Comparison of ENCODE assay signal across 22 cellular contexts in the genomic region with DNA sequence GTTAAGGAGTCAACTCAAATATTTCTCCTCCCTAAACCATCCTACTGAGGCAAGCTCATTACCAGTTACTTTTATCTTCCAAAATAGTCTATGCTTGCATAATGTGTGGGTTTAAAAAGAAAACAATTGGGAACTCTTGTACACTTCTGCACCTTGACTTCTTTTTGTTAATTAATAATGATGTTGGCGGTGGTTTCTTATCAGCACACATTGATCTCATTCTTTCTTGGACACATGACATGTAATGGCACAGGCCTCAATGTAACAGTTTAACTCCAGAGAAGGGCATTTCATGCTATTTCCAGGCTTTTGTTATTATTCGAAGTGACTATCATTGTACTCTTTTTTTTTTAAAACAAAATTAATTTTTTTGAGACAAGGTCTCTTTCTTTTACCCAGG.
"Had no signal": no experiment of that assay in that cellular context is flagged by ENCODE, and none has a peak within 500 bp of the region (broad histone marks: within the 10 kb centered on the region; RNA-seq: fewer than 3 reads in every experiment).

No MANE protein-coding gene starts in this region.

- H3K36me3 Mint-ChIP-seq: activated naive CD4-positive, alpha-beta T cell treated with anti-CD3 and anti-CD28 coated beads, Interleukin-2, amount 50 U/mL, for 72 hours; stimulated activated effector memory CD8-positive, alpha-beta T cell treated with anti-CD3 and anti-CD28 coated beads, Interleukin-12 subunit alpha, Interleukin-12 subunit beta, amount 100 ng/mL, for 72 hours had no signal

- H3K4me1 Mint-ChIP-seq: activated CD4-positive, alpha-beta T cell treated with anti-CD3 and anti-CD28 coated beads for 36 hours; activated T-helper 17 cell treated with anti-CD3 and anti-CD28 coated beads, Interleukin-2, amount 50 U/mL, for 72 hours; stimulated activated naive CD8-positive, alpha-beta T cell treated with anti-CD3 and anti-CD28 coated beads, Interleukin-15, amount 100 ng/mL, for 72 hours had no signal

- H3K27ac Mint-ChIP-seq: activated CD4-positive, alpha-beta T cell treated with anti-CD3 and anti-CD28 coated beads for 36 hours; activated naive CD4-positive, alpha-beta T cell treated with anti-CD3 and anti-CD28 coated beads, Interleukin-2, amount 50 U/mL, for 72 hours; activated T-cell treated with anti-CD3 and anti-CD28 coated beads, Interleukin-2, amount 50 U/mL, for 24 hours; activated T-helper 17 cell treated with anti-CD3 and anti-CD28 coated beads, Interleukin-2, amount 50 U/mL, for 72 hours; stimulated activated effector memory CD8-positive, alpha-beta T cell treated with anti-CD3 and anti-CD28 coated beads, Interleukin-12 subunit alpha, Interleukin-12 subunit beta, amount 100 ng/mL, for 72 hours; stimulated activated naive CD8-positive, alpha-beta T cell treated with anti-CD3 and anti-CD28 coated beads, Interleukin-15, amount 100 ng/mL, for 72 hours; T-helper 1 cell treated with Interleukin-12 subunit alpha and Interleukin-12 subunit beta and Interleukin-4 antibody, amounts not matched to agents 30 μg/mL and 1 μg/mL, for 36 hours had no signal

- H3K27ac ChIP-seq: foreskin keratinocyte, prostate gland, right atrium auricular region, tibial artery had no signal

- H3K4me3 ChIP-seq: prostate gland, right atrium auricular region, tibial artery had no signal

- DNase-seq: activated B cell treated with CpG ODN at 0.5 μM for 24 hours; activated CD4-positive, alpha-beta T cell treated with anti-CD3 and anti-CD28 coated beads for 36 hours; activated CD4-positive, alpha-beta T cell treated with anti-CD3 and anti-CD28 coated beads, Interleukin-2, amount 50 U/mL, for 4 hours; activated CD8-positive, alpha-beta memory T cell treated with anti-CD3 and anti-CD28 coated beads for 24 hours; activated CD8-positive, alpha-beta memory T cell treated with anti-CD3 and anti-CD28 coated beads, Interleukin-2, amount 50 U/mL, for 4 hours; activated T-cell treated with anti-CD3 and anti-CD28 coated beads, Interleukin-2, amount 50 U/mL, for 24 hours; aorta; central memory CD4-positive, alpha-beta T cell; effector memory CD4-positive, alpha-beta T cell; kidney; stimulated activated CD4-positive, alpha-beta T cell treated with anti-CD3 and anti-CD28 coated beads, Interleukin-2, amount 100 ng/mL, for 24 hours; stimulated activated naive CD8-positive, alpha-beta T cell treated with anti-CD3 and anti-CD28 coated beads, Interleukin-15, amount 100 ng/mL, for 72 hours; T1000; tibial artery had no signal

- H3K27me3 Mint-ChIP-seq: activated B cell treated with CpG ODN at 0.5 μM for 24 hours; activated T-helper 17 cell treated with anti-CD3 and anti-CD28 coated beads, Interleukin-2, amount 50 U/mL, for 72 hours had no signal

- H3K9me3 Mint-ChIP-seq: activated B cell treated with CpG ODN at 0.5 μM for 24 hours; activated naive CD4-positive, alpha-beta T cell treated with anti-CD3 and anti-CD28 coated beads, Interleukin-2, amount 50 U/mL, for 72 hours; activated T-cell treated with anti-CD3 and anti-CD28 coated beads, Interleukin-2, amount 50 U/mL, for 24 hours; activated T-helper 17 cell treated with anti-CD3 and anti-CD28 coated beads, Interleukin-2, amount 50 U/mL, for 72 hours; neural crest cell; stimulated activated effector memory CD8-positive, alpha-beta T cell treated with anti-CD3 and anti-CD28 coated beads, Interleukin-12 subunit alpha, Interleukin-12 subunit beta, amount 100 ng/mL, for 72 hours; stimulated activated naive CD8-positive, alpha-beta T cell treated with anti-CD3 and anti-CD28 coated beads, Interleukin-15, amount 100 ng/mL, for 72 hours; T-helper 1 cell treated with Interleukin-12 subunit alpha and Interleukin-12 subunit beta and Interleukin-4 antibody, amounts not matched to agents 30 μg/mL and 1 μg/mL, for 36 hours had no signal

- H3K27me3 ChIP-seq: right atrium auricular region had no signal

- H3K4me1 ChIP-seq: foreskin keratinocyte, prostate gland, tibial artery had no signal

- H3K36me3 ChIP-seq: prostate gland, right atrium auricular region, tibial artery had no signal

- H3K4me3 Mint-ChIP-seq: activated CD4-positive, alpha-beta T cell treated with anti-CD3 and anti-CD28 coated beads for 36 hours; activated T-cell treated with anti-CD3 and anti-CD28 coated beads, Interleukin-2, amount 50 U/mL, for 24 hours; activated T-helper 17 cell treated with anti-CD3 and anti-CD28 coated beads, Interleukin-2, amount 50 U/mL, for 72 hours; neural crest cell; stimulated activated effector memory CD8-positive, alpha-beta T cell treated with anti-CD3 and anti-CD28 coated beads, Interleukin-12 subunit alpha, Interleukin-12 subunit beta, amount 100 ng/mL, for 72 hours; stimulated activated naive CD8-positive, alpha-beta T cell treated with anti-CD3 and anti-CD28 coated beads, Interleukin-15, amount 100 ng/mL, for 72 hours; T-helper 1 cell treated with Interleukin-12 subunit alpha and Interleukin-12 subunit beta and Interleukin-4 antibody, amounts not matched to agents 30 μg/mL and 1 μg/mL, for 36 hours had no signal

- ATAC-seq: activated CD4-positive, alpha-beta T cell treated with anti-CD3 and anti-CD28 coated beads for 36 hours; activated naive CD4-positive, alpha-beta T cell treated with anti-CD3 and anti-CD28 coated beads, Interleukin-2, amount 50 U/mL, for 72 hours; activated T-helper 17 cell treated with anti-CD3 and anti-CD28 coated beads, Interleukin-2, amount 50 U/mL, for 72 hours; stimulated activated effector memory CD8-positive, alpha-beta T cell treated with anti-CD3 and anti-CD28 coated beads, Interleukin-12 subunit alpha, Interleukin-12 subunit beta, amount 100 ng/mL, for 72 hours; stimulated activated naive CD8-positive, alpha-beta T cell treated with anti-CD3 and anti-CD28 coated beads, Interleukin-15, amount 100 ng/mL, for 72 hours had no signal

- H3K9me3 ChIP-seq: prostate gland, right atrium auricular region, tibial artery had no signal
